ENCODE assay signal across 2 cellular contexts in genomic region chr6:146260886-146261285, GRCh38.
TF ChIP-seq lines count a peak whose summit lies in the region.

No MANE protein-coding gene starts in this region.

TF ChIP-seq in GM23338, 12 proteins besides CTCF, POLR2A, EP300 and RAD21:
- TF ChIP-seq STAT1 (IDR thresholded peaks at IDR 0.05; ENCODE audit: unreplicated experiment) (no peak), JUNB (IDR thresholded peaks at IDR 0.05; ENCODE audit: unreplicated experiment) (no peak)
- TF ChIP-seq, protein P1, sequence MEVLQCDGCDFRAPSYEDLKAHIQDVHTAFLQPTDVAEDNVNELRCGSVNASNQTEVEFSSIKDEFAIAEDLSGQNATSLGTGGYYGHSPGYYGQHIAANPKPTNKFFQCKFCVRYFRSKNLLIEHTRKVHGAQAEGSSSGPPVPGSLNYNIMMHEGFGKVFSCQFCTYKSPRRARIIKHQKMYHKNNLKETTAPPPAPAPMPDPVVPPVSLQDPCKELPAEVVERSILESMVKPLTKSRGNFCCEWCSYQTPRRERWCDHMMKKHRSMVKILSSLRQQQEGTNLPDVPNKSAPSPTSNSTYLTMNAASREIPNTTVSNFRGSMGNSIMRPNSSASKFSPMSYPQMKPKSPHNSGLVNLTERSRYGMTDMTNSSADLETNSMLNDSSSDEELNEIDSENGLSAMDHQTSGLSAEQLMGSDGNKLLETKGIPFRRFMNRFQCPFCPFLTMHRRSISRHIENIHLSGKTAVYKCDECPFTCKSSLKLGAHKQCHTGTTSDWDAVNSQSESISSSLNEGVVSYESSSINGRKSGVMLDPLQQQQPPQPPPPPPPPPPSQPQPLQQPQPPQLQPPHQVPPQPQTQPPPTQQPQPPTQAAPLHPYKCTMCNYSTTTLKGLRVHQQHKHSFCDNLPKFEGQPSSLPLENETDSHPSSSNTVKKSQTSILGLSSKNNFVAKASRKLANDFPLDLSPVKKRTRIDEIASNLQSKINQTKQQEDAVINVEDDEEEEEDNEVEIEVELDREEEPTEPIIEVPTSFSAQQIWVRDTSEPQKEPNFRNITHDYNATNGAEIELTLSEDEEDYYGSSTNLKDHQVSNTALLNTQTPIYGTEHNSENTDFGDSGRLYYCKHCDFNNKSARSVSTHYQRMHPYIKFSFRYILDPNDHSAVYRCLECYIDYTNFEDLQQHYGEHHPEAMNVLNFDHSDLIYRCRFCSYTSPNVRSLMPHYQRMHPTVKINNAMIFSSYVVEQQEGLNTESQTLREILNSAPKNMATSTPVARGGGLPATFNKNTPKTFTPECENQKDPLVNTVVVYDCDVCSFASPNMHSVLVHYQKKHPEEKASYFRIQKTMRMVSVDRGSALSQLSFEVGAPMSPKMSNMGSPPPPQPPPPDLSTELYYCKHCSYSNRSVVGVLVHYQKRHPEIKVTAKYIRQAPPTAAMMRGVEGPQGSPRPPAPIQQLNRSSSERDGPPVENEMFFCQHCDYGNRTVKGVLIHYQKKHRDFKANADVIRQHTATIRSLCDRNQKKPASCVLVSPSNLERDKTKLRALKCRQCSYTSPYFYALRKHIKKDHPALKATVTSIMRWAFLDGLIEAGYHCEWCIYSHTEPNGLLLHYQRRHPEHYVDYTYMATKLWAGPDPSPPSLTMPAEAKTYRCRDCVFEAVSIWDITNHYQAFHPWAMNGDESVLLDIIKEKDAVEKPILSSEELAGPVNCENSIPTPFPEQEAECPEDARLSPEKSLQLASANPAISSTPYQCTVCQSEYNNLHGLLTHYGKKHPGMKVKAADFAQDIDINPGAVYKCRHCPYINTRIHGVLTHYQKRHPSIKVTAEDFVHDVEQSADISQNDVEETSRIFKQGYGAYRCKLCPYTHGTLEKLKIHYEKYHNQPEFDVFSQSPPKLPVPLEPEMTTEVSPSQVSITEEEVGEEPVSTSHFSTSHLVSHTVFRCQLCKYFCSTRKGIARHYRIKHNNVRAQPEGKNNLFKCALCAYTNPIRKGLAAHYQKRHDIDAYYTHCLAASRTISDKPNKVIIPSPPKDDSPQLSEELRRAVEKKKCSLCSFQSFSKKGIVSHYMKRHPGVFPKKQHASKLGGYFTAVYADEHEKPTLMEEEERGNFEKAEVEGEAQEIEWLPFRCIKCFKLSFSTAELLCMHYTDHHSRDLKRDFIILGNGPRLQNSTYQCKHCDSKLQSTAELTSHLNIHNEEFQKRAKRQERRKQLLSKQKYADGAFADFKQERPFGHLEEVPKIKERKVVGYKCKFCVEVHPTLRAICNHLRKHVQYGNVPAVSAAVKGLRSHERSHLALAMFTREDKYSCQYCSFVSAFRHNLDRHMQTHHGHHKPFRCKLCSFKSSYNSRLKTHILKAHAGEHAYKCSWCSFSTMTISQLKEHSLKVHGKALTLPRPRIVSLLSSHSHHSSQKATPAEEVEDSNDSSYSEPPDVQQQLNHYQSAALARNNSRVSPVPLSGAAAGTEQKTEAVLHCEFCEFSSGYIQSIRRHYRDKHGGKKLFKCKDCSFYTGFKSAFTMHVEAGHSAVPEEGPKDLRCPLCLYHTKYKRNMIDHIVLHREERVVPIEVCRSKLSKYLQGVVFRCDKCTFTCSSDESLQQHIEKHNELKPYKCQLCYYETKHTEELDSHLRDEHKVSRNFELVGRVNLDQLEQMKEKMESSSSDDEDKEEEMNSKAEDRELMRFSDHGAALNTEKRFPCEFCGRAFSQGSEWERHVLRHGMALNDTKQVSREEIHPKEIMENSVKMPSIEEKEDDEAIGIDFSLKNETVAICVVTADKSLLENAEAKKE (CRISPR knock-in tag; IDR thresholded peaks at IDR 0.05), result no peak

TF ChIP-seq in H1, 55 proteins besides CTCF, POLR2A, EP300 and RAD21:
- TF ChIP-seq GABPA (IDR thresholded peaks at IDR 0.05; ENCODE audit: borderline replicate concordance, insufficient read depth, low read length) (no peak), ZNF274 (IDR thresholded peaks at IDR 0.05; ENCODE audit: borderline replicate concordance, extremely low read depth, low read length) (no peak), SP1 (IDR thresholded peaks at IDR 0.05; ENCODE audit: low read depth, low read length) (no peak), HDAC2 (IDR thresholded peaks at IDR 0.05; ENCODE audit: borderline replicate concordance in 1 of 2, low read depth in 2 of 2, low read length in 2 of 2) (no peak), SIX5 (IDR thresholded peaks at IDR 0.05; ENCODE audit: low read depth, low read length) (no peak), TEAD4 (IDR thresholded peaks at IDR 0.05; ENCODE audit: low read depth, low read length) (no peak)
